In genomic region chr2:85273732-85274731, GRCh38 we compare ENCODE assay signal across 9 cellular contexts. TPM values are rescaled to one million over a fixed set of nuclear protein-coding genes. Genes with fewer than 3 reads are reported as not detected.
DNase-seq lines count a peak whose midpoint lies in the region; ATAC-seq and TF ChIP-seq lines count a peak whose summit lies in the region.
"Had no signal": no experiment of that assay in that cellular context is flagged by ENCODE, and none has a peak within 500 bp of the region (broad histone marks: within the 10 kb centered on the region; RNA-seq: fewer than 3 reads in every experiment).

No MANE protein-coding gene starts in this region.

- H3K9me2 ChIP-seq in PC-3 (replicated peaks; ENCODE audit: low read length): no peaks in the 10 kb centered on the region

- H3K36me3 Mint-ChIP-seq in activated CD4-positive, alpha-beta T cell treated with anti-CD3 and anti-CD28 coated beads for 36 hours (ENCODE audit: low read depth): no peaks in the 10 kb centered on the region
- H3K36me3 Mint-ChIP-seq in activated CD4-positive, alpha-beta T cell treated with anti-CD3 and anti-CD28 coated beads, Interleukin-2, amount 10 ng/mL, durations not matched to agents 7 days and 5 days (ENCODE audit: low read depth): no peaks in the 10 kb centered on the region

- no peak overlapping the region for H3K4me3 Mint-ChIP-seq in activated CD4-positive, alpha-beta T cell treated with anti-CD3 and anti-CD28 coated beads for 36 hours
- no peak overlapping the region for H3K4me3 Mint-ChIP-seq in activated CD4-positive, alpha-beta T cell treated with anti-CD3 and anti-CD28 coated beads, Interleukin-2, amount 10 ng/mL, durations not matched to agents 7 days and 5 days

- no peaks in the 10 kb centered on the region for H3K79me2 ChIP-seq in PC-3 (ENCODE audit: low read length)

- H3K27me3 Mint-ChIP-seq in activated CD4-positive, alpha-beta T cell treated with anti-CD3 and anti-CD28 coated beads for 36 hours: no peaks in the 10 kb centered on the region
- H3K27me3 Mint-ChIP-seq in activated CD4-positive, alpha-beta T cell treated with anti-CD3 and anti-CD28 coated beads, Interleukin-2, amount 10 ng/mL, durations not matched to agents 7 days and 5 days: peaks cover 10% of the 10 kb centered on the region

- H3K4me3 ChIP-seq in PC-3 (ENCODE audit: low read length): no peak overlapping the region
- H3K4me3 ChIP-seq in esophagus squamous epithelium: no peak overlapping the region
- no peak overlapping the region for H3K4me3 ChIP-seq in thyroid gland (replicated peaks in 1 of 3)
- no peak overlapping the region for H3K4me3 ChIP-seq in effector memory CD4-positive, alpha-beta T cell (ENCODE audit: insufficient read depth, low read depth, low read length, poor library complexity, severe bottlenecking)

- intact Hi-C loops in activated CD4-positive, alpha-beta T cell treated with anti-CD3 and anti-CD28 coated beads for 36 hours (cut with DNase I, micrococcal nuclease): no loop called here
- intact Hi-C loops in PC-3 (cut with micrococcal nuclease): no loop called here
- intact Hi-C loops in esophagus squamous epithelium (cut with DNase I): no loop called here
- intact Hi-C loops in thyroid gland (cut with DNase I): no loop called here

- no peak overlapping the region for H3K27ac Mint-ChIP-seq in activated CD4-positive, alpha-beta T cell treated with anti-CD3 and anti-CD28 coated beads for 36 hours
- H3K27ac Mint-ChIP-seq in activated CD4-positive, alpha-beta T cell treated with anti-CD3 and anti-CD28 coated beads, Interleukin-2, amount 10 ng/mL, durations not matched to agents 7 days and 5 days: no peak overlapping the region

- H3K27me3 ChIP-seq in PC-3 (ENCODE audit: low read length) (no peaks in the 10 kb centered on the region), esophagus squamous epithelium (no peaks in the 10 kb centered on the region), thyroid gland (no peaks in the 10 kb centered on the region)
- H3K27me3 ChIP-seq in effector memory CD4-positive, alpha-beta T cell (replicated peaks; ENCODE audit: control insufficient read depth, insufficient read depth, low read length, poor library complexity, severe bottlenecking): no peaks in the 10 kb centered on the region

- no peak for TF ChIP-seq POLR2A in esophagus squamous epithelium (IDR thresholded peaks at IDR 0.05)
- no peak for TF ChIP-seq POLR2A in thyroid gland (IDR thresholded peaks at IDR 0.05)

- no peaks in the 10 kb centered on the region for H3K4me1 Mint-ChIP-seq in activated CD4-positive, alpha-beta T cell treated with anti-CD3 and anti-CD28 coated beads for 36 hours
- H3K4me1 Mint-ChIP-seq in activated CD4-positive, alpha-beta T cell treated with anti-CD3 and anti-CD28 coated beads, Interleukin-2, amount 10 ng/mL, durations not matched to agents 7 days and 5 days: no peaks in the 10 kb centered on the region

- no peak overlapping the region for H2AFZ ChIP-seq in PC-3 (ENCODE audit: low read length)

- TF ChIP-seq CTCF in PC-3 (conservative IDR thresholded peaks at IDR 0.05; ENCODE audit: low read depth, low read length) (no peak), esophagus squamous epithelium (IDR thresholded peaks at IDR 0.05) (no peak), thyroid gland (IDR thresholded peaks at IDR 0.05) (no peak)

- H3K9me3 Mint-ChIP-seq in activated CD4-positive, alpha-beta T cell treated with anti-CD3 and anti-CD28 coated beads for 36 hours (ENCODE audit: low read depth): no peaks in the 10 kb centered on the region
- H3K9me3 Mint-ChIP-seq in activated CD4-positive, alpha-beta T cell treated with anti-CD3 and anti-CD28 coated beads, Interleukin-2, amount 10 ng/mL, durations not matched to agents 7 days and 5 days: no peaks in the 10 kb centered on the region

- ATAC-seq in activated CD4-positive, alpha-beta T cell treated with anti-CD3 and anti-CD28 coated beads for 36 hours: no peak
- ATAC-seq in PC-3: peak; percentile 51

- peak; percentile 29 for DNase-seq in activated CD4-positive, alpha-beta T cell treated with anti-CD3 and anti-CD28 coated beads for 36 hours
- DNase-seq in activated CD4-positive, alpha-beta T cell treated with anti-CD3 and anti-CD28 coated beads, Interleukin-2, amount 10 ng/mL, durations not matched to agents 7 days and 5 days: no peak
- DNase-seq in PC-3: peak; percentile 67
- DNase-seq in esophagus squamous epithelium (lab: John Stamatoyannopoulos, UW): no peak
- no peak for DNase-seq in thyroid gland
- DNase-seq in GDM1 (lab: John Stamatoyannopoulos, UW): no peak
- DNase-seq in cortex of kidney (lab: John Stamatoyannopoulos, UW): no peak
- DNase-seq in effector memory CD4-positive, alpha-beta T cell: no peak
- DNase-seq: activated effector memory CD4-positive, alpha-beta T cell treated with anti-CD3 and anti-CD28 coated beads, Interleukin-2, amount 50 U/mL, for 16 hours had no signal

- no peaks in the 10 kb centered on the region for H3K36me3 ChIP-seq in PC-3 (ENCODE audit: low read depth, low read length)
- H3K36me3 ChIP-seq in esophagus squamous epithelium: no peaks in the 10 kb centered on the region
- H3K36me3 ChIP-seq in thyroid gland: no peaks in the 10 kb centered on the region
- H3K36me3 ChIP-seq in effector memory CD4-positive, alpha-beta T cell (ENCODE audit: control insufficient read depth, insufficient read depth, low read length): no peaks in the 10 kb centered on the region

- H3K4me1 ChIP-seq in PC-3 (ENCODE audit: insufficient read depth, low read length): peaks cover 6% of the 10 kb centered on the region
- H3K4me1 ChIP-seq in esophagus squamous epithelium: peaks cover 26 to 68% (median 30%) of the 10 kb centered on the region in 3 donors
- H3K4me1 ChIP-seq in thyroid gland: peaks cover 46 to 63% of the 10 kb centered on the region in 2 donors
- no peaks in the 10 kb centered on the region for H3K4me1 ChIP-seq in effector memory CD4-positive, alpha-beta T cell (ENCODE audit: control insufficient read depth, insufficient read depth, low read length, poor library complexity, severe bottlenecking)

- H3K9me3 ChIP-seq in PC-3 (ENCODE audit: low read length) (no peaks in the 10 kb centered on the region), esophagus squamous epithelium (no peaks in the 10 kb centered on the region), thyroid gland (no peaks in the 10 kb centered on the region)
- no peaks in the 10 kb centered on the region for H3K9me3 ChIP-seq in effector memory CD4-positive, alpha-beta T cell (ENCODE audit: control insufficient read depth, low read length)

- H3K4me2 ChIP-seq in PC-3 (ENCODE audit: low read length): no peak overlapping the region

- no peak overlapping the region for H3K9ac ChIP-seq in PC-3 (ENCODE audit: low read length)

- no peak overlapping the region for H3K27ac ChIP-seq in PC-3 (ENCODE audit: low read length)
- peak overlapping the region in 3 of 4 donors; percentile 18 to 88 (median 77) for H3K27ac ChIP-seq in esophagus squamous epithelium
- peak overlapping the region in 2 of 3 donors; percentile 47 to 58 for H3K27ac ChIP-seq in thyroid gland
- H3K27ac ChIP-seq in effector memory CD4-positive, alpha-beta T cell (ENCODE audit: insufficient read depth, low read length, poor library complexity, severe bottlenecking): no peak overlapping the region

- H4K20me1 ChIP-seq in PC-3 (ENCODE audit: low read length): no peaks in the 10 kb centered on the region

- no TSS peak for BruUV-seq in PC-3 (replicated peaks; lab: Mats Ljungman, UMichigan)

- CTCF ChIA-PET in activated CD4-positive, alpha-beta T cell treated with anti-CD3 and anti-CD28 coated beads for 36 hours (lab: Charles Lee): interaction anchor here (0.9 to 1.4 kb wide), 3 partner anchors 8 to 26 kb away, joined by 3 to 6 read pairs (median 3); no protein-coding TSS in a partner anchor
- CTCF ChIA-PET in activated CD4-positive, alpha-beta T cell treated with anti-CD3 and anti-CD28 coated beads, Interleukin-2, amount 10 ng/mL, durations not matched to agents 7 days and 5 days (lab: Charles Lee): interaction anchor here (1.2 kb wide), 1 partner anchor 348 kb away, joined by 4 read pairs; no protein-coding TSS in a partner anchor
- CTCF ChIA-PET in PC-3 (lab: Charles Lee): no interaction called here

- POLR2A ChIA-PET in activated CD4-positive, alpha-beta T cell treated with anti-CD3 and anti-CD28 coated beads for 36 hours (lab: Charles Lee): no interaction called here
- POLR2A ChIA-PET in activated CD4-positive, alpha-beta T cell treated with anti-CD3 and anti-CD28 coated beads, Interleukin-2, amount 10 ng/mL, durations not matched to agents 7 days and 5 days (lab: Charles Lee): no interaction called here
- POLR2A ChIA-PET in PC-3 (lab: Charles Lee; ENCODE audit: unreplicated experiment): no interaction called here

- 19 to 53% methylated on average over 7 to 12 of the region's 21 CpGs for WGBS in esophagus squamous epithelium, 2 donors
- 55 to 57% methylated on average over 9 to 12 of the region's 21 CpGs for WGBS in thyroid gland, 2 donors

- no peaks in the 10 kb centered on the region for H3F3A ChIP-seq in PC-3 (ENCODE audit: low read length, unreplicated experiment)

RNA-seq across cellular contexts. Expression of gene TGOLN2, which starts 53.8 kb away (rescaled TPM):
- 10 to 100 TPM; 84.0 to 90.4 TPM for total RNA-seq in activated CD4-positive, alpha-beta T cell treated with anti-CD3 and anti-CD28 coated beads for 36 hours
- 100 to 1,000 TPM; 127 to 130 TPM for total RNA-seq in activated CD4-positive, alpha-beta T cell treated with anti-CD3 and anti-CD28 coated beads, Interleukin-2, amount 10 ng/mL, durations not matched to agents 7 days and 5 days
- 48.9 and 67.3 TPM in 2 replicates for total RNA-seq in PC-3 (2014; rRNA removed)
- 10 to 100 TPM; 40.6 to 77.2 (median 49.0) TPM for total RNA-seq in esophagus squamous epithelium
- 100 to 1,000 TPM; 146 to 207 (median 162) TPM for total RNA-seq in thyroid gland

Comparison
In these comparisons a context has a peak if more than half of its experiments do, and no peak if none do; other contexts are left out.
1. DNase-seq: peak in activated CD4-positive, alpha-beta T cell treated with anti-CD3 and anti-CD28 coated beads for 36 hours (single experiment) and PC-3 (single experiment); none in activated CD4-positive, alpha-beta T cell treated with anti-CD3 and anti-CD28 coated beads, Interleukin-2, amount 10 ng/mL, durations not matched to agents 7 days and 5 days (single experiment), esophagus squamous epithelium (single experiment), thyroid gland (0 of 2), GDM1 (single experiment), cortex of kidney (single experiment) and effector memory CD4-positive, alpha-beta T cell (0 of 3).
2. H3K27ac ChIP-seq: peak in esophagus squamous epithelium (3 of 4) and thyroid gland (2 of 3); none in PC-3 (single experiment) and effector memory CD4-positive, alpha-beta T cell (single experiment).